In the genomic region with DNA sequence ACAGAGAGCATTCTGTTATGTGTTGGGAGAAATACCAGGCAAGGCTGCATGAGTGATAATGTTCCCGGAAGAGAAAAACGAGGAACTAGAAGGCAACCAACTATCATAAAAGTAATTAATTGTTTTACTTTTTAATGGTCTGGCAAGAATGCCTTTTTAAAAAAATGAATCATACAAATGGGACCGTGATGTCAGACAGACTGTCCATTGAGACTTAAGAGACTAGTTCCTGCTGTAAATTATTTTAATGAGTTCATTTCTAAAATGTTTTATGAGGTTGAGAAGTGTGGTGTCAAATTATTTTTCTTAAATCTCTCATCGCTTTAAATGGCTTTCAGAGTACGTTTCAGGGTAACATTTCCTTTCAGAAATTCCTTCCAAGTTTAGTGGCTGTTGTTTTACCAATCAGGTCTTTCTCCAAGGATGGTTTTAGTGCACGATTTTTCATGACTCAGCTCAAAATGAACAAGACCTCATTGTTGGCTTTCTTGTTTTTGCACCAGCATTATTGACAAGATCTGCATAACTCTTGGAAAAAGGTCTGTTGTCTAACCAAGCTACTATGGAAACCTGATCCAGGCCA, we compare ENCODE assay signal across 15 cellular contexts.
DNase-seq lines count a peak whose midpoint lies in the region; ATAC-seq, FAIRE-seq and TF ChIP-seq lines count a peak whose summit lies in the region.
"Had no signal": no experiment of that assay in that cellular context is flagged by ENCODE, and none has a peak within 500 bp of the region (broad histone marks: within the 10 kb centered on the region; RNA-seq: fewer than 3 reads in every experiment).

No MANE protein-coding gene starts in this region.

- no peaks in the 10 kb centered on the region for H3K79me1 ChIP-seq in H9 (ENCODE audit: insufficient read depth, low read depth, low read length, poor library complexity, severe bottlenecking)

- CTCF ChIA-PET in HepG2 (lab: Yijun Ruan, JAX; ENCODE audit: low intra/inter-chr PET ratio, low total read pairs) = no interaction called here

- peaks cover 30% of the 10 kb centered on the region for H3K4me1 ChIP-seq in HepG2 (ENCODE audit: insufficient read depth, low read length)
- no peaks in the 10 kb centered on the region for H3K4me1 ChIP-seq in right lobe of liver
- peaks cover 3% of the 10 kb centered on the region; the same call in 1 of the 2 replicates for H3K4me1 ChIP-seq in H9 (ENCODE audit: insufficient read depth, low read length)
- H3K4me1 ChIP-seq: SJCRH30 had no signal

- H3K56ac ChIP-seq in H9 (ENCODE audit: insufficient read length, low read depth, low read length) = no peak overlapping the region

- no peak for ATAC-seq in HepG2
- ATAC-seq in right lobe of liver = no peak

- TF ChIP-seq POLR2A in HepG2 (IDR thresholded peaks at IDR 0.05; ENCODE audit: insufficient read depth in 1 of 2, low read depth in 2 of 2, low read length in 2 of 2) = no peak
- TF ChIP-seq POLR2A in right lobe of liver (IDR thresholded peaks at IDR 0.05) = no peak

- H3K4me2 ChIP-seq in HepG2 (ENCODE audit: low read depth, low read length) (no peak overlapping the region), H9 (ENCODE audit: insufficient read depth, insufficient read length, low read length) (no peak overlapping the region)

- no peak overlapping the region for H4K8ac ChIP-seq in H9 (replicated peaks; ENCODE audit: insufficient read length, low read depth, low read length)

- BruUV-seq in HepG2 (replicated peaks; lab: Mats Ljungman, UMichigan) = no TSS peak

- TF ChIP-seq CTCF in HepG2 (CRISPR knock-in tag; IDR thresholded peaks at IDR 0.05) (no peak), right lobe of liver (IDR thresholded peaks at IDR 0.05) (no peak), neural crest cell (conservative IDR thresholded peaks at IDR 0.05) (no peak), H9 (conservative IDR thresholded peaks at IDR 0.05) (no peak)

- no peaks in the 10 kb centered on the region for H3K23me2 ChIP-seq in H9 (ENCODE audit: insufficient read length, low read depth, low read length, poor library complexity, severe bottlenecking)

- peaks cover 14% of the 10 kb centered on the region for H3K36me3 Mint-ChIP-seq in neural crest cell (ENCODE audit: low read depth)
- 0 out of 7 replicates have a peak, but pooled peaks cover 0 to 4% (median 0%) of the 10 kb centered on the region in 3 experiments for H3K36me3 Mint-ChIP-seq in H9 (ENCODE audit: insufficient read depth in 1 of 3, low read depth in 3 of 3)

- TF ChIP-seq RAD21 in HepG2 (CRISPR knock-in tag; IDR thresholded peaks at IDR 0.05) = no peak

- H3K27me3 ChIP-seq in HepG2 (ENCODE audit: control insufficient read depth in 1 of 2, insufficient read depth in 2 of 2, low read length in 2 of 2) (peaks cover 0 to 11% of the 10 kb centered on the region in 2 experiments; a peak in 2 of 5 replicates), right lobe of liver (no peaks in the 10 kb centered on the region), H9 (ENCODE audit: insufficient read depth, low read length) (no peaks in the 10 kb centered on the region)
- H3K27me3 ChIP-seq: SJCRH30 had no signal

- no peak overlapping the region for H3K4me3 ChIP-seq in HepG2 (replicated peaks in 1 of 3; ENCODE audit: insufficient read depth in 1 of 3, low read depth in 2 of 3, low read length in 3 of 3)
- H3K4me3 ChIP-seq in right lobe of liver = no peak overlapping the region
- H3K4me3 ChIP-seq: SJCRH30 had no signal

- POLR2A ChIA-PET in HepG2 (lab: Yijun Ruan, JAX) = no interaction called here

- H3K27ac Mint-ChIP-seq in neural crest cell (ENCODE audit: unreplicated experiment) (peak overlapping the region; percentile 98), H9 (no peak overlapping the region)
- H3K27ac Mint-ChIP-seq: activated B cell treated with CpG ODN at 0.5 μM for 24 hours had no signal

- H2AK5ac ChIP-seq in H9 (ENCODE audit: insufficient read length, low read length) = no peak overlapping the region

- no peaks in the 10 kb centered on the region for H3K27me3 Mint-ChIP-seq in neural crest cell (ENCODE audit: low read depth)
- no peaks in the 10 kb centered on the region for H3K27me3 Mint-ChIP-seq in H9 (ENCODE audit: low read depth)

- no peak overlapping the region for H2BK120ac ChIP-seq in H9 (ENCODE audit: low read depth, low read length, poor library complexity, severe bottlenecking)

- no peak overlapping the region for H2BK20ac ChIP-seq in H9 (ENCODE audit: low read depth, low read length, poor library complexity, severe bottlenecking)

- H3K23ac ChIP-seq in H9 (ENCODE audit: insufficient read length, low read depth, low read length) = no peak overlapping the region

- TF ChIP-seq EP300 in HepG2 (IDR thresholded peaks at IDR 0.05; ENCODE audit: low read depth in 2 of 2, low read length in 2 of 2) (no peak), HepG2 (CRISPR knock-in tag; IDR thresholded peaks at IDR 0.05; ENCODE audit: borderline replicate concordance) (no peak)

- H3K9me3 Mint-ChIP-seq in neural crest cell (peaks cover 15% of the 10 kb centered on the region), H9 (peaks cover 0 to 8% of the 10 kb centered on the region in 2 experiments; a peak in 4 of 5 replicates)

- no peaks in the 10 kb centered on the region for H3K9me3 ChIP-seq in HepG2 (ENCODE audit: low read length)
- H3K9me3 ChIP-seq in right lobe of liver = peaks cover 0 to 3% (median 0%) of the 10 kb centered on the region in 4 donors
- no peaks in the 10 kb centered on the region for H3K9me3 ChIP-seq in H9 (ENCODE audit: control insufficient read depth, low read depth, low read length)
- H3K9me3 ChIP-seq: SJCRH30 had no signal

- H4K91ac ChIP-seq in H9 (ENCODE audit: insufficient read length, low read depth, low read length) = no peak overlapping the region

- H3K4me3 Mint-ChIP-seq in neural crest cell (peak overlapping the region; percentile 65), H9 (no peak overlapping the region)
- H3K4me3 Mint-ChIP-seq: activated B cell treated with CpG ODN at 0.5 μM for 24 hours had no signal

- peak; percentile 77 for DNase-seq in HepG2 (ENCODE audit: low spot score)
- DNase-seq in right lobe of liver = no peak
- no peak for DNase-seq in neural crest cell (ENCODE audit: low read depth, low spot score)
- DNase-seq in C1 segment of cervical spinal cord (lab: John Stamatoyannopoulos, UW) = no peak
- DNase-seq in H9 = no peak
- no peak for DNase-seq in activated CD4-positive, alpha-beta T cell treated with anti-CD3 and anti-CD28 coated beads, Interleukin-2, amount 50 U/mL, for 48 hours
- no peak for DNase-seq in NCI-H1048 (lab: John Stamatoyannopoulos, UW)
- DNase-seq: activated B cell treated with CpG ODN at 0.5 μM for 24 hours; central memory CD4-positive, alpha-beta T cell; DMS153; kidney; NCI-H524 treated with DMSO at 0.1 percent for 48 hours; stimulated activated CD4-positive, alpha-beta T cell treated with anti-CD3 and anti-CD28 coated beads, Interleukin-4, amount 100 ng/mL, for 1 hour had no signal

- H2BK5ac ChIP-seq in H9 (ENCODE audit: insufficient read length, low read length) = no peak overlapping the region

- H4K20me1 ChIP-seq in HepG2 (ENCODE audit: insufficient read depth, low read length) (no peaks in the 10 kb centered on the region), H9 (ENCODE audit: control insufficient read depth, insufficient read depth, insufficient read length) (no peaks in the 10 kb centered on the region)

- H3K4me1 Mint-ChIP-seq in neural crest cell (peaks cover 68% of the 10 kb centered on the region), H9 (peaks cover 11 to 15% of the 10 kb centered on the region in 2 experiments; a peak in 3 of 4 replicates)
- H3K4me1 Mint-ChIP-seq: activated B cell treated with CpG ODN at 0.5 μM for 24 hours had no signal

- H3K27ac ChIP-seq in HepG2 (ENCODE audit: extremely low read length, insufficient read depth, low read length) (no peak overlapping the region), right lobe of liver (no peak overlapping the region), H9 (ENCODE audit: insufficient read length, low read depth, low read length) (no peak overlapping the region)
- H3K27ac ChIP-seq: SJCRH30 had no signal

- H2AFZ ChIP-seq in HepG2 (ENCODE audit: low read length) (no peak overlapping the region), H9 (ENCODE audit: low read length) (no peak overlapping the region)

- H3K18ac ChIP-seq in H9 (ENCODE audit: insufficient read length, low read depth, low read length) = no peak overlapping the region

- no peaks in the 10 kb centered on the region for H3K79me2 ChIP-seq in HepG2 (ENCODE audit: insufficient read depth, low read length)
- no peaks in the 10 kb centered on the region; the same call in 1 of the 2 replicates for H3K79me2 ChIP-seq in H9 (ENCODE audit: insufficient read depth, low read length)

- H2BK15ac ChIP-seq in H9 (ENCODE audit: low read depth, low read length) = no peak overlapping the region

- H3K4ac ChIP-seq in H9 (ENCODE audit: low read depth, low read length) = no peak overlapping the region

- no peak overlapping the region for H3K14ac ChIP-seq in H9 (ENCODE audit: insufficient read depth, low read length)

- intact Hi-C loops in HepG2 (cut with micrococcal nuclease; ENCODE audit: unreplicated experiment) = loop anchor here (2.0 kb wide), 1 partner anchor 24 kb away; no protein-coding TSS in a partner anchor
- intact Hi-C loops in right lobe of liver (cut with DNase I) = no loop called here

- no peaks in the 10 kb centered on the region for H3K36me3 ChIP-seq in HepG2 (replicated peaks in 1 of 2; ENCODE audit: control insufficient read depth in 1 of 2, insufficient read depth in 2 of 2, low read length in 2 of 2)
- no peaks in the 10 kb centered on the region for H3K36me3 ChIP-seq in right lobe of liver
- H3K36me3 ChIP-seq: SJCRH30 had no signal

- H3K9ac ChIP-seq in HepG2 (ENCODE audit: insufficient read depth, low read depth, low read length) = no peak overlapping the region
- no peak overlapping the region for H3K9ac ChIP-seq in H9 (ENCODE audit: extremely low read depth, insufficient read length, low read length)

- H3T11ph ChIP-seq in H9 (ENCODE audit: low read length) = no peak overlapping the region

- in situ Hi-C loops in HepG2 (cut with HindIII; ENCODE audit: extremely low pct_ligation_motif_present, low pct_unique_long_range_greater_than_20kb) = no loop called here

- FAIRE-seq in HepG2 (lab: Jason Lieb, UNC) (peak; percentile 8), endometrium (lab: Jason Lieb, UNC) (peak; percentile 77)
- FAIRE-seq: kidney had no signal

- H4K5ac ChIP-seq in H9 (ENCODE audit: insufficient read length, low read depth, low read length) = no peak overlapping the region

- H2BK12ac ChIP-seq in H9 (ENCODE audit: insufficient read length, low read depth, low read length) = no peak overlapping the region

- 18% methylated on average over 6 of the region's 6 CpGs for WGBS in HepG2 (ENCODE audit: low lambda C conversion rate)
- WGBS in right lobe of liver (ENCODE audit: insufficient coverage, low coverage, low lambda C conversion rate, missing lambda C conversion rate) = 55% methylated on average over 6 of the region's 6 CpGs
- no CpG with 5 or more reads among the region's 6 CpGs for WGBS in H9 (ENCODE audit: extremely low coverage, insufficient read length, low lambda C conversion rate)

TF ChIP-seq in HepG2, 621 proteins besides CTCF, POLR2A, EP300 and RAD21 (continues in another document):
- TF ChIP-seq FOXP1 (IDR thresholded peaks at IDR 0.05) (no peak), FOXP1 (CRISPR knock-in tag; IDR thresholded peaks at IDR 0.05) (0 out of 2 replicates have a peak, but pooled peaks have one; percentile 24), HNRNPK (IDR thresholded peaks at IDR 0.05; ENCODE audit: low read depth, low read length, poor library complexity, severe bottlenecking) (no peak)
